In the genomic region with DNA sequence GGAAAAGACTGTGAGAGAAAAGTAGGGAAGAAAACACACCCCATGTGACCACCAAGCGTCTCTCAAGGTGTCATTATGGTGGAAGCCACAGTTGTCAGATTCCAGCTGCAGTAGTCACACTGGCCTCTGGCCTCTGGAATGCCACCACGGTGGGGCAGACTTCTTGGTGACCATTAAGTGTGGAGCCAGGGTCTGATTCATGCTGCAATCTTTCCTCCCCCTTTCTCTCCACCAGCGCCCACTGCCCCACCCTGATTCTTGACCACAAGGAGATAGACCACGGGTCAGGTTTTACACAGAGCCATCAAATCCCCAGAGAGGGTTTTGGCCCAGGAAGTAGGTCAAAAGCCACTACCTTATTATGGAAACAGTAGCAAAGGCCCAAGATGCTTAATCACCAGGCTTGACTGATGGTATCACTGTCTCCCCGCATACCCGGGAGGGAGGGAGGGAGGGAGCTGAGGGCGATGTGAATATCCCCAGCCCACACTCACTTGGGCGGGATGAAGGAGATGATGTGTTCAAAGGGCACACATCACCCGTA, we compare ENCODE assay signal across 10 cellular contexts. TPM values are rescaled to one million over a fixed set of nuclear protein-coding genes. Genes with fewer than 3 reads are reported as not detected.
DNase-seq lines count a peak whose midpoint lies in the region; ATAC-seq, FAIRE-seq and TF ChIP-seq lines count a peak whose summit lies in the region.
"Had no signal": no experiment of that assay in that cellular context is flagged by ENCODE, and none has a peak within 500 bp of the region (broad histone marks: within the 10 kb centered on the region; RNA-seq: fewer than 3 reads in every experiment).

No MANE protein-coding gene starts in this region.

- H3K4me2 ChIP-seq in skeletal muscle satellite cell (ENCODE audit: low read length), result peak overlapping the region; percentile 44

- peak overlapping the region; percentile 56 for H3K27ac ChIP-seq in SJSA1

- peaks cover 23% of the 10 kb centered on the region for H3K4me1 ChIP-seq in SJSA1 (replicated peaks)
- H3K4me1 ChIP-seq in skeletal muscle satellite cell (ENCODE audit: control insufficient read depth, insufficient read depth, low read length), result peaks cover 21% of the 10 kb centered on the region

- no peaks in the 10 kb centered on the region for H3K9me3 ChIP-seq in SJSA1 (replicated peaks)
- H3K9me3 ChIP-seq in skeletal muscle satellite cell (replicated peaks; ENCODE audit: low read length), result no peaks in the 10 kb centered on the region

- H3K4me3 ChIP-seq in SJSA1 (no peak overlapping the region), skeletal muscle satellite cell (ENCODE audit: low read length) (no peak overlapping the region)

- DNase-seq in H54 (ENCODE audit: insufficient read length, low spot score) (peak; percentile 65), SJSA1 (ENCODE audit: low read depth in 1 of 2, low spot score in 2 of 2) (peak; percentile 98 to 99), fibroblast of peridontal ligament (ENCODE audit: extremely low read depth) (peak; percentile 27), left lobe of liver (ENCODE audit: low spot score) (no peak), GM12891 (ENCODE audit: insufficient read length, low spot score) (no peak)
- no peak for DNase-seq in activated T-cell treated with anti-CD3 and anti-CD28 coated beads, Interleukin-2, amount 50 U/mL, for 1 hour
- DNase-seq: aorta, NCI-H2171 treated with DMSO at 0.1 percent for 48 hours had no signal

- TF ChIP-seq POLR2A in H54 (IDR thresholded peaks at IDR 0.05; ENCODE audit: low read depth, low read length), result no peak
- no peak for TF ChIP-seq POLR2A in GM12891 (IDR thresholded peaks at IDR 0.05; ENCODE audit: low read depth, low read length)

- ATAC-seq in HG03457 (IDR thresholded peaks at IDR 0.05; ENCODE audit: unreplicated experiment) (no peak), left lobe of liver (no peak)

- no peaks in the 10 kb centered on the region for H3K36me3 ChIP-seq in SJSA1
- no peaks in the 10 kb centered on the region for H3K36me3 ChIP-seq in skeletal muscle satellite cell (ENCODE audit: insufficient read depth, low read length)

- H3K9ac ChIP-seq in skeletal muscle satellite cell (ENCODE audit: low read depth, low read length), result peak overlapping the region; percentile 23

- no peaks in the 10 kb centered on the region for H3K27me3 ChIP-seq in SJSA1 (replicated peaks)
- H3K27me3 ChIP-seq in skeletal muscle satellite cell (ENCODE audit: control insufficient read depth, insufficient read depth, low read length), result no peaks in the 10 kb centered on the region

- peak; percentile 84 for FAIRE-seq in H54 (lab: Jason Lieb, UNC)
- no peak for FAIRE-seq in GM12891 (lab: Jason Lieb, UNC)

TF ChIP-seq in GM12891, 5 proteins besides CTCF, POLR2A, EP300 and RAD21:
- TF ChIP-seq POU2F2 (IDR thresholded peaks at IDR 0.05; ENCODE audit: low read depth, low read length), result no peak
- TF ChIP-seq POLR2AphosphoS5 (IDR thresholded peaks at IDR 0.05; ENCODE audit: low read depth, low read length), result no peak
- TF ChIP-seq TAF1 (IDR thresholded peaks at IDR 0.05; ENCODE audit: low read depth, low read length), result no peak
- TF ChIP-seq SPI1 (IDR thresholded peaks at IDR 0.05; ENCODE audit: low read depth, low read length), result no peak
- TF ChIP-seq PAX5 (IDR thresholded peaks at IDR 0.05; ENCODE audit: insufficient read depth, low read length, severe bottlenecking), result no peak

RNA-seq across cellular contexts. Expression of gene GRHL3, which starts 52.7 kb away (rescaled TPM):
- total RNA-seq in SJSA1 (2014; rRNA removed; shearing (Covaris generic)), result not detected in 2 replicates
- 0.25 TPM in 1 of 2 replicates, not detected in the other for total RNA-seq in skeletal muscle satellite cell (2012; rRNA removed)
- total RNA-seq in left lobe of liver, result 0.40 TPM
- polyA plus RNA-seq in GM12891 (2012; ENCODE audit: low read depth, missing spikeins), result 1.1 TPM
- total RNA-seq: aorta had no signal

Comparison
In these comparisons a context has a peak if more than half of its experiments do, and no peak if none do; other contexts are left out.
1. DNase-seq: peak in H54 (single experiment), SJSA1 (2 of 2) and fibroblast of peridontal ligament (single experiment); none in activated T-cell treated with anti-CD3 and anti-CD28 coated beads, Interleukin-2, amount 50 U/mL, for 1 hour (single experiment), left lobe of liver (single experiment) and GM12891 (single experiment).